9 cellular contexts compared by ENCODE assay signal in genomic region chr19:2186071-2186846, GRCh38. TPM values are rescaled to one million over a fixed set of nuclear protein-coding genes. Genes with fewer than 3 reads are reported as not detected.
A peak's percentile ranks its signal among the peaks of the same experiment; 100 is the strongest.
DNase-seq lines count a peak whose midpoint lies in the region; ATAC-seq and TF ChIP-seq lines count a peak whose summit lies in the region.
"Had no signal": no experiment of that assay in that cellular context is flagged by ENCODE, and none has a peak within 500 bp of the region (broad histone marks: within the 10 kb centered on the region; RNA-seq: fewer than 3 reads in every experiment).

No MANE protein-coding gene starts in this region.

- peak overlapping the region in 1 of 2 donors; percentile 40 for H3K9ac ChIP-seq in colonic mucosa (ENCODE audit: low read depth in 2 of 2, low read length in 2 of 2)
- no peak overlapping the region for H3K9ac ChIP-seq in skeletal muscle satellite cell (ENCODE audit: low read depth, low read length)

- H3K4me2 ChIP-seq in skeletal muscle satellite cell (ENCODE audit: low read length), result peak overlapping the region; percentile 50

- H3K27ac ChIP-seq in colonic mucosa, result peak overlapping the region; percentile 41

- H3K27me3 ChIP-seq in colonic mucosa (no peaks in the 10 kb centered on the region), skeletal muscle satellite cell (ENCODE audit: control insufficient read depth, insufficient read depth, low read length) (no peaks in the 10 kb centered on the region)

- peaks cover 62 to 71% of the 10 kb centered on the region in 2 donors for H3K36me3 Mint-ChIP-seq in stimulated activated naive B cell treated with anti-CD40 and anti-IgM and Interleukin-4, amounts not matched to agents 10 μg/mL and 1 μg/mL and 100 μg/mL, for 72 hours

- DNase-seq in GM04503 (ENCODE audit: low read depth), result peak; percentile 94
- peak; percentile 52 for DNase-seq in colonic mucosa
- peak; percentile 51 to 74 for DNase-seq in left colon
- DNase-seq in stimulated activated naive B cell treated with anti-CD40 and anti-IgM and Interleukin-4, amounts not matched to agents 10 μg/mL and 1 μg/mL and 100 μg/mL, for 72 hours, result no peak
- DNase-seq in DMS53 (lab: John Stamatoyannopoulos, UW), result no peak
- no peak for DNase-seq in stimulated activated CD4-positive, alpha-beta T cell treated with anti-CD3 and anti-CD28 coated beads, Interleukin-15, amount 100 ng/mL, for 24 hours

- peaks cover 44 to 86% of the 10 kb centered on the region in 2 donors for H3K4me1 Mint-ChIP-seq in stimulated activated naive B cell treated with anti-CD40 and anti-IgM and Interleukin-4, amounts not matched to agents 10 μg/mL and 1 μg/mL and 100 μg/mL, for 72 hours

- ATAC-seq in left colon (peak; percentile 30), GM18498 (IDR thresholded peaks at IDR 0.05; ENCODE audit: unreplicated experiment) (no peak)
- ATAC-seq in stimulated activated naive B cell treated with anti-CD40 and anti-IgM and Interleukin-4, amounts not matched to agents 10 μg/mL and 1 μg/mL and 100 μg/mL, for 72 hours (replicated peaks), result no peak

- H3K4me1 ChIP-seq in colonic mucosa (no peaks in the 10 kb centered on the region), skeletal muscle satellite cell (ENCODE audit: control insufficient read depth, insufficient read depth, low read length) (peaks cover 43% of the 10 kb centered on the region)

- no peaks in the 10 kb centered on the region for H3K27me3 Mint-ChIP-seq in stimulated activated naive B cell treated with anti-CD40 and anti-IgM and Interleukin-4, amounts not matched to agents 10 μg/mL and 1 μg/mL and 100 μg/mL, for 72 hours
- H3K27me3 Mint-ChIP-seq: activated naive CD8-positive, alpha-beta T cell had no signal

- H3K9me3 ChIP-seq in colonic mucosa (no peaks in the 10 kb centered on the region), skeletal muscle satellite cell (replicated peaks; ENCODE audit: low read length) (no peaks in the 10 kb centered on the region)

- intact Hi-C loops in colonic mucosa (cut with DNase I) (no loop called here), left colon (cut with DNase I, micrococcal nuclease) (no loop called here)

- peaks cover 0 to 3% of the 10 kb centered on the region in 2 donors for H3K9me3 Mint-ChIP-seq in stimulated activated naive B cell treated with anti-CD40 and anti-IgM and Interleukin-4, amounts not matched to agents 10 μg/mL and 1 μg/mL and 100 μg/mL, for 72 hours

- TF ChIP-seq CTCF in colonic mucosa (IDR thresholded peaks at IDR 0.05), result no peak

- no peak overlapping the region for H3K27ac Mint-ChIP-seq in stimulated activated naive B cell treated with anti-CD40 and anti-IgM and Interleukin-4, amounts not matched to agents 10 μg/mL and 1 μg/mL and 100 μg/mL, for 72 hours
- H3K27ac Mint-ChIP-seq: activated naive CD8-positive, alpha-beta T cell had no signal

- no peak overlapping the region for H3K4me3 Mint-ChIP-seq in stimulated activated naive B cell treated with anti-CD40 and anti-IgM and Interleukin-4, amounts not matched to agents 10 μg/mL and 1 μg/mL and 100 μg/mL, for 72 hours
- H3K4me3 Mint-ChIP-seq: activated naive CD8-positive, alpha-beta T cell had no signal

- H3K36me3 ChIP-seq in colonic mucosa (peaks cover 8% of the 10 kb centered on the region), skeletal muscle satellite cell (ENCODE audit: insufficient read depth, low read length) (peaks cover 72% of the 10 kb centered on the region)

- no peak overlapping the region for H3K4me3 ChIP-seq in colonic mucosa
- no peak overlapping the region for H3K4me3 ChIP-seq in skeletal muscle satellite cell (ENCODE audit: low read length)

RNA-seq across cellular contexts. Expression of gene DOT1L, which starts 22.5 kb away (rescaled TPM):
- 10 to 100 TPM; 31.5 to 52.0 TPM for total RNA-seq in colonic mucosa
- total RNA-seq in left colon, result 10 to 100 TPM; 37.6 to 41.6 TPM
- total RNA-seq in skeletal muscle satellite cell (2012; rRNA removed), result 16.0 and 18.1 TPM in 2 replicates

RNA-seq across cellular contexts. Expression of gene AP3D1, which starts 34.9 kb away (rescaled TPM):
- total RNA-seq in colonic mucosa (100 to 1,000 TPM; 105 to 137 TPM), left colon (100 to 1,000 TPM in 1 of 2 donors, 10 to 100 TPM in 1; 99.4 to 123 TPM)
- total RNA-seq in skeletal muscle satellite cell (2012; rRNA removed), result 128 and 142 TPM in 2 replicates

RNA-seq across cellular contexts. Expression of gene PLEKHJ1, which starts 49.9 kb away (rescaled TPM):
- total RNA-seq in colonic mucosa (100 to 1,000 TPM; 176 to 238 TPM), left colon (100 to 1,000 TPM; 198 to 213 TPM)
- 32.4 and 40.4 TPM in 2 replicates for total RNA-seq in skeletal muscle satellite cell (2012; rRNA removed)

RNA-seq across cellular contexts. Expression of gene SF3A2, which starts 50.4 kb away (rescaled TPM):
- 10 to 100 TPM; 60.9 to 99.8 TPM for total RNA-seq in colonic mucosa
- total RNA-seq in left colon, result 10 to 100 TPM; 60.3 to 62.7 TPM
- total RNA-seq in skeletal muscle satellite cell (2012; rRNA removed), result 25.3 and 25.8 TPM in 2 replicates

Comparison
In these comparisons a context has a peak if more than half of its experiments do, and no peak if none do; other contexts are left out.
1. DNase-seq: peak in GM04503 (single experiment), colonic mucosa (single experiment) and left colon (2 of 2); none in stimulated activated naive B cell treated with anti-CD40 and anti-IgM and Interleukin-4, amounts not matched to agents 10 μg/mL and 1 μg/mL and 100 μg/mL, for 72 hours (single experiment), DMS53 (single experiment) and stimulated activated CD4-positive, alpha-beta T cell treated with anti-CD3 and anti-CD28 coated beads, Interleukin-15, amount 100 ng/mL, for 24 hours (single experiment).